Comparison of ENCODE assay signal across 1 cellular context in the genomic region with DNA sequence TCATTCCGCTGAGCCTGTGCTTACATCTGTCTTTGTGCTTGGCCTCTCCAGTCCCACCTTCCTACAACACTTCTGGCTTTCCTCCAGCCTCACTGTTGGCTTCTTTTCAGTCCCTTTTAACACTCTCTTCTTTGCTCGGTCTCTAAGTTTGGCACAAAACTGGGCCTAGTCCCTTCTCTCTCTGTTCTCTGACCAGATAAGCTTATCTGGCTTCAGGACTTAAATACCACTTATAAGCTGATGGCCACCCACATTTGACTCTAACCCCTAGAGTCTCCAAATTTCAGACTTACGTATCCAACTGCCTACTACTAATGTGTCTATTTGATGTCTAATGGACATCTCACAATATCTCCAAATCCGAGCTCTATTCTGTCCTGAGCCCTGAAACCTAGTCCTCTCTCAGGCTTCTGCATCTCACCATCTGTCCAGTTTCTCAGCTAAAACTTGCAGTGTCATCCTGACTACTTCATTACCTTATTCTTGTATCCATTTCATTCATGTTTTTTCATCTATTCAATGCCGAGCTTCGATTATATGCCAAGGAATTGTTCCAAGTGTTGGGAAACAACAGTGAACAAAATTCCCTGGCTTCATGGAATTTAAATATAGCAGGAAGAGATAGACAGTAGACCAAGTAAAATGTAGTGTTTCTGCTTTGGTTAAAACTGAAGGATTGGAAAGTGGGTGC.
TF ChIP-seq lines count a peak whose summit lies in the region.

No MANE protein-coding gene starts in this region.

TF ChIP-seq in K562, 482 proteins besides CTCF, POLR2A, EP300 and RAD21 (continued from another document):
- 0 out of 2 replicates have a peak, but pooled peaks have one; percentile 3 for TF ChIP-seq ZNF354B (CRISPR knock-in tag; IDR thresholded peaks at IDR 0.05)
- TF ChIP-seq ZFX (CRISPR knock-in tag; IDR thresholded peaks at IDR 0.05): peak; percentile 24; the same call in 1 of the 2 replicates
- TF ChIP-seq HMBOX1 (IDR thresholded peaks at IDR 0.05): peak; percentile 45; the same call in 1 of the 2 replicates
- TF ChIP-seq NCOA6 (IDR thresholded peaks at IDR 0.05): 0 out of 2 replicates have a peak, but pooled peaks have one; percentile 40
- TF ChIP-seq, protein P1, sequence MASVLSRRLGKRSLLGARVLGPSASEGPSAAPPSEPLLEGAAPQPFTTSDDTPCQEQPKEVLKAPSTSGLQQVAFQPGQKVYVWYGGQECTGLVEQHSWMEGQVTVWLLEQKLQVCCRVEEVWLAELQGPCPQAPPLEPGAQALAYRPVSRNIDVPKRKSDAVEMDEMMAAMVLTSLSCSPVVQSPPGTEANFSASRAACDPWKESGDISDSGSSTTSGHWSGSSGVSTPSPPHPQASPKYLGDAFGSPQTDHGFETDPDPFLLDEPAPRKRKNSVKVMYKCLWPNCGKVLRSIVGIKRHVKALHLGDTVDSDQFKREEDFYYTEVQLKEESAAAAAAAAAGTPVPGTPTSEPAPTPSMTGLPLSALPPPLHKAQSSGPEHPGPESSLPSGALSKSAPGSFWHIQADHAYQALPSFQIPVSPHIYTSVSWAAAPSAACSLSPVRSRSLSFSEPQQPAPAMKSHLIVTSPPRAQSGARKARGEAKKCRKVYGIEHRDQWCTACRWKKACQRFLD (CRISPR knock-in tag; IDR thresholded peaks at IDR 0.05): 0 out of 2 replicates have a peak, but pooled peaks have one; percentile 49
- no peak for TF ChIP-seq TCF15 (CRISPR knock-in tag; IDR thresholded peaks at IDR 0.05)
- TF ChIP-seq GATA2 (CRISPR knock-in tag; IDR thresholded peaks at IDR 0.05): no peak
- TF ChIP-seq RAD51 (IDR thresholded peaks at IDR 0.05; ENCODE audit: borderline replicate concordance, low read depth): no peak
- no peak for TF ChIP-seq ZNF24 (IDR thresholded peaks at IDR 0.05)
- TF ChIP-seq KDM1A (IDR thresholded peaks at IDR 0.05): peak in 1 of 2 experiments; percentile 42; a peak in 1 of 4 replicates
- no peak for TF ChIP-seq MBD2 (IDR thresholded peaks at IDR 0.05; ENCODE audit: borderline replicate concordance, low read depth)
- no peak for TF ChIP-seq ZNF589 (CRISPR knock-in tag; IDR thresholded peaks at IDR 0.05; ENCODE audit: low read depth)
- no peak for TF ChIP-seq CHD1 (IDR thresholded peaks at IDR 0.05; ENCODE audit: low read length)
- no peak for TF ChIP-seq CAMTA2 (CRISPR knock-in tag; conservative IDR thresholded peaks at IDR 0.05)
- TF ChIP-seq C11orf30 (IDR thresholded peaks at IDR 0.05; ENCODE audit: low read depth): peak; percentile 91
- no peak for TF ChIP-seq PBX2 (CRISPR knock-in tag; IDR thresholded peaks at IDR 0.05; ENCODE audit: low read depth)
- no peak for TF ChIP-seq PBX2 (tag; conservative IDR thresholded peaks at IDR 0.05; ENCODE audit: low read depth)
- no peak for TF ChIP-seq NR2C2 (CRISPR knock-in tag; IDR thresholded peaks at IDR 0.05)
- 0 out of 2 replicates have a peak, but pooled peaks have one; percentile 7 for TF ChIP-seq NR2C2 (tag; IDR thresholded peaks at IDR 0.05)
- TF ChIP-seq RCOR1 (IDR thresholded peaks at IDR 0.05; ENCODE audit: borderline replicate concordance in 1 of 2, low read depth in 2 of 2, low read length in 2 of 2): peak in 1 of 2 experiments; percentile 19; a peak in 1 of 4 replicates
- TF ChIP-seq SIN3B (IDR thresholded peaks at IDR 0.05; ENCODE audit: low read depth): 0 out of 2 replicates have a peak, but pooled peaks have one; percentile 34
- TF ChIP-seq, protein P2, sequence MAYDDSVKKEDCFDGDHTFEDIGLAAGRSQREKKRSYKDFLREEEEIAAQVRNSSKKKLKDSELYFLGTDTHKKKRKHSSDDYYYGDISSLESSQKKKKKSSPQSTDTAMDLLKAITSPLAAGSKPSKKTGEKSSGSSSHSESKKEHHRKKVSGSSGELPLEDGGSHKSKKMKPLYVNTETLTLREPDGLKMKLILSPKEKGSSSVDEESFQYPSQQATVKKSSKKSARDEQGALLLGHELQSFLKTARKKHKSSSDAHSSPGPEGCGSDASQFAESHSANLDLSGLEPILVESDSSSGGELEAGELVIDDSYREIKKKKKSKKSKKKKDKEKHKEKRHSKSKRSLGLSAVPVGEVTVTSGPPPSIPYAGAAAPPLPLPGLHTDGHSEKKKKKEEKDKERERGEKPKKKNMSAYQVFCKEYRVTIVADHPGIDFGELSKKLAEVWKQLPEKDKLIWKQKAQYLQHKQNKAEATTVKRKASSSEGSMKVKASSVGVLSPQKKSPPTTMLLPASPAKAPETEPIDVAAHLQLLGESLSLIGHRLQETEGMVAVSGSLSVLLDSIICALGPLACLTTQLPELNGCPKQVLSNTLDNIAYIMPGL (CRISPR knock-in tag; IDR thresholded peaks at IDR 0.05): no peak
- TF ChIP-seq SMARCA4 (IDR thresholded peaks at IDR 0.05): 0 out of 2 replicates have a peak, but pooled peaks have one; percentile 26
- no peak for TF ChIP-seq BRD4 (IDR thresholded peaks at IDR 0.05)
- no peak for TF ChIP-seq TAL1 (IDR thresholded peaks at IDR 0.05)
- no peak for TF ChIP-seq TCF7L2 (IDR thresholded peaks at IDR 0.05; ENCODE audit: low read depth, low read length)
- no peak for TF ChIP-seq KAT8 (IDR thresholded peaks at IDR 0.05; ENCODE audit: low read depth)
- no peak for TF ChIP-seq ZSCAN32 (CRISPR knock-in tag; IDR thresholded peaks at IDR 0.05)
- TF ChIP-seq MTA3 (IDR thresholded peaks at IDR 0.05; ENCODE audit: borderline replicate concordance): no peak
- TF ChIP-seq HDAC2 (IDR thresholded peaks at IDR 0.05): 0 out of 2 replicates have a peak, but pooled peaks have one; percentile 15
- TF ChIP-seq NELFE (IDR thresholded peaks at IDR 0.05; ENCODE audit: insufficient read depth, insufficient read length): no peak
- TF ChIP-seq ZNF232 (CRISPR knock-in tag; IDR thresholded peaks at IDR 0.05): no peak
- TF ChIP-seq PHB (CRISPR knock-in tag; IDR thresholded peaks at IDR 0.05): no peak
